8 cellular contexts compared by ENCODE assay signal in the genomic region with DNA sequence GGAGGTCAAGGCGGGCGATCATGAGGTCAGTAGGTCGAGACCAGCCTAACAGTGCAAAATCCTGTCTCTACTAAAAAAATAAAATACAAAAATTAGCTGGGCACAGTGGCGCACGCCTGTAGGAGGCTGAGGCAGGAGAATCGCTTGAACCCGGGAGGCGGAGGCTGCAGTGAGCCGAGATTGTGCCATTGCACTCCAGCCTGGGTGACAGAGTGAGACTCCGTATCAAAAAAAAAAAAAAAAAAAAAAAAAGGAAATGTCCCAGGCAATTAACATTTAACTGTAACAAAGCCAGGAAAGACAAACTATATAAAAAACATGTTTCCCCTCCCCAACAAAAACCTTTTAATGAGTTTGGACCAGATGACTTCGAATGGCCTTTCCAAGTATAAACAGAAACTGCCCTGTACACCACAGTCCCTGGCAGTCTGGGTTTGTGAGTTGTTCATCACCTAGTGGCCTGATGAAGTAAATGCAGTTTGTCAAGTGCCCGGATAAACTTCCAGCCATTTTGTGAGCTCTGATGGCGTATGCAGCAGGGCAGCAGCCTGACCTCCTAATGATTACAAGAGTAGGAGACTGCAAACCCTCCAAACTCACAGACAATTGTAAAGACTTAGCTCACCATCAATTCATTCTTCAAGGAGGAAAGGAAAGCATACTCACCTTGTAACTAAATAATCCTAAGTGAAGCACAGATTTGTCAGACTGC. TPM values are rescaled to one million over a fixed set of nuclear protein-coding genes. Genes with fewer than 3 reads are reported as not detected.
DNase-seq lines count a peak whose midpoint lies in the region; ATAC-seq and FAIRE-seq lines count a peak whose summit lies in the region.

No MANE protein-coding gene starts in this region.

- DNase-seq in C1 segment of cervical spinal cord (lab: John Stamatoyannopoulos, UW) (peak in 12 of 14 donors; percentile 35 to 74 (median 64)), GM19239 (ENCODE audit: insufficient read length, low spot score) (peak; percentile 76), NCI-H460 (ENCODE audit: extremely low read depth, low read depth) (peak; percentile 88), dermis blood vessel endothelial cell (peak; percentile 96), left lobe of liver (ENCODE audit: low spot score) (peak; percentile 74)
- peak in 2 of 3 experiments; percentile 15 to 41 for DNase-seq in stimulated activated CD4-positive, alpha-beta T cell treated with anti-CD3 and anti-CD28 coated beads, TNF-alpha, amount 100 ng/mL, for 4 hours (ENCODE audit: low read depth in 3 of 3)

- peak; percentile 91 for FAIRE-seq in GM19239 (lab: Jason Lieb, UNC)

- ATAC-seq in HG03460 (IDR thresholded peaks at IDR 0.05; ENCODE audit: unreplicated experiment) = peak; percentile 60
- peak; percentile 25 to 27 for ATAC-seq in activated CD4-positive, CD25-positive, alpha-beta regulatory T cell treated with anti-CD3 and anti-CD28 coated beads, Interleukin-2, amount 50 U/mL, for 24 hours
- ATAC-seq in left lobe of liver = peak; percentile 91

RNA-seq across cellular contexts. Expression of a gene that starts 16.6 kb away (rescaled TPM):
- 26.3 and 47.8 TPM in 2 replicates for total RNA-seq in NCI-H460 (2014; rRNA removed; shearing (Covaris generic))
- 40.3 and 45.6 TPM in 2 replicates for polyA plus RNA-seq in NCI-H460 (2014; cell fraction: nucleus; rRNA removed)
- 37.9 and 109 TPM in 2 replicates for total RNA-seq in dermis blood vessel endothelial cell
- 161 TPM for total RNA-seq in left lobe of liver

Comparison
In these comparisons a context has a peak if more than half of its experiments do, and no peak if none do; other contexts are left out.
1. Peak in every context shown above with its lines: DNase-seq and ATAC-seq.
2. DNase-seq: peak in every context shown above with its lines; median percentile 96 in dermis blood vessel endothelial cell; 88 in NCI-H460; 76 in GM19239; 74 in left lobe of liver; 64 in C1 segment of cervical spinal cord; 28 in stimulated activated CD4-positive, alpha-beta T cell treated with anti-CD3 and anti-CD28 coated beads, TNF-alpha, amount 100 ng/mL, for 4 hours.
3. ATAC-seq: peak in every context shown above with its lines; median percentile 91 in left lobe of liver; 60 in HG03460; 26 in activated CD4-positive, CD25-positive, alpha-beta regulatory T cell treated with anti-CD3 and anti-CD28 coated beads, Interleukin-2, amount 50 U/mL, for 24 hours.